Comparison of ENCODE assay signal across 1 cellular context in the genomic region with DNA sequence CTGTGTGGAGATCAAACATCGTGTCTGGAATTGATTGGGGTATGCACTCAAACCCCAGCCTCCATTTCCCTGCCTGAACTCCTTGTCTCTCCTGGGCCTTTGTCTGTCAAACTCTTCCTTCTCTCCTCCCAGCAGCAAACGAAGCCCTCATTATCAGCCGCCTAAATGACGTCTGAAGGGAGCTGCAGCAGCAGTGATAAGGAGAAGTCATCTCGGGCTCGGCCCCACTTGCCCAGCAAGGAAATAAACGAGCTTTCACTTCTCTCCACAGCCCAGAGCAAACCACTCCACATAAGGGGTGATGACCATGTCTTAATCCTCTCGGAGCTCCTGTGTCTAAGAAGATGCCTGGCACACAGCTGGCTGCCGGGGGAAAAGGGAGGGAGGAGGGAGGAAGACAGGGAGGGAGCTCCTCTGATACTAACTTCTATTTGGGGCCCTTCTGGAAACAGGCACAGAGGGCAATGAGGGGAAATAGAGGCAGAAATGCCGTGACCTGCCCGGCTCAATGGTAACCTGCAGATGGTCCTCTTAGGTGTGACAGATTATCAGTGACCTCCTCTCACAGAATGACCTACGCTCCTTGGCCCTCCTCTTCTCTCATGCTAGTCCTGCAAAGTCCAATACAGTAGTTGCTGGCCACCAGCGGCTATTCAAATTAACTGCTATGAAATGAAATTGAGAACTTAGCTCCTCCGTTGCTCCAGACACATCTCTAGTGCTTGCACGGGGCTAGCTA.
TF ChIP-seq lines count a peak whose summit lies in the region.

No MANE protein-coding gene starts in this region.

TF ChIP-seq in K562, 482 proteins besides CTCF, POLR2A, EP300 and RAD21 (continued from another document and continues in another):
- peak; percentile 78 for TF ChIP-seq SMAD4 (CRISPR knock-in tag; conservative IDR thresholded peaks at IDR 0.05)
- peak; percentile 96 for TF ChIP-seq POLR2AphosphoS5 (IDR thresholded peaks at IDR 0.05; ENCODE audit: control insufficient read depth, insufficient read depth, low read depth, low read length)
- peak; percentile 63; the same call in 1 of the 2 replicates for TF ChIP-seq MEF2D (tag; conservative IDR thresholded peaks at IDR 0.05; ENCODE audit: low read depth)
- TF ChIP-seq ZNF384 (IDR thresholded peaks at IDR 0.05; ENCODE audit: low read depth, low read length), result no peak
- TF ChIP-seq GATAD2B (IDR thresholded peaks at IDR 0.05; ENCODE audit: borderline replicate concordance), result no peak; the same call in none of the 2 replicates
- TF ChIP-seq NFE2 (IDR thresholded peaks at IDR 0.05; ENCODE audit: low read depth), result peak; percentile 54; the same call in 1 of the 2 replicates
- no peak for TF ChIP-seq XRCC3 (IDR thresholded peaks at IDR 0.05)
- TF ChIP-seq TEAD2 (tag; IDR thresholded peaks at IDR 0.05), result peak; percentile 43; the same call in 1 of the 2 replicates
- TF ChIP-seq ATF4 (CRISPR knock-in tag; IDR thresholded peaks at IDR 0.05), result no peak
- TF ChIP-seq KLF10 (CRISPR knock-in tag; IDR thresholded peaks at IDR 0.05), result no peak
- TF ChIP-seq BCOR (IDR thresholded peaks at IDR 0.05), result peak; percentile 83
- no peak for TF ChIP-seq ETV6 (IDR thresholded peaks at IDR 0.05; ENCODE audit: borderline replicate concordance in 1 of 2, low read depth in 2 of 2, low read length in 1 of 2)
- no peak for TF ChIP-seq ETV6 (CRISPR knock-in tag; IDR thresholded peaks at IDR 0.05; ENCODE audit: borderline replicate concordance)
- TF ChIP-seq CBX3 (IDR thresholded peaks at IDR 0.05; ENCODE audit: borderline replicate concordance in 1 of 2, low read length in 2 of 2), result peak in 1 of 2 experiments; percentile 78; a peak in 2 of 3 replicates
- TF ChIP-seq ZNF121 (CRISPR knock-in tag; conservative IDR thresholded peaks at IDR 0.05), result no peak
- TF ChIP-seq MCM7 (IDR thresholded peaks at IDR 0.05), result no peak
- TF ChIP-seq TAL1 (IDR thresholded peaks at IDR 0.05), result peak; percentile 95
- TF ChIP-seq TFAM (CRISPR knock-in tag; conservative IDR thresholded peaks at IDR 0.05), result no peak
- peak; percentile 94 for TF ChIP-seq TEAD4 (IDR thresholded peaks at IDR 0.05; ENCODE audit: low read length)
- TF ChIP-seq TEAD4 (CRISPR knock-in tag; IDR thresholded peaks at IDR 0.05; ENCODE audit: borderline replicate concordance), result no peak
- TF ChIP-seq NR2F6 (CRISPR knock-in tag; IDR thresholded peaks at IDR 0.05), result no peak
- no peak for TF ChIP-seq BRF1 (IDR thresholded peaks at IDR 0.05; ENCODE audit: borderline replicate concordance, extremely low read depth, insufficient read length)
- TF ChIP-seq CHCHD3 (CRISPR knock-in tag; IDR thresholded peaks at IDR 0.05), result no peak
- TF ChIP-seq CREB1 (IDR thresholded peaks at IDR 0.05), result peak; percentile 90
- TF ChIP-seq CREB1 (CRISPR knock-in tag; IDR thresholded peaks at IDR 0.05), result peak; percentile 77
- no peak for TF ChIP-seq ZNF134 (CRISPR knock-in tag; conservative IDR thresholded peaks at IDR 0.05)
- peak; percentile 93 for TF ChIP-seq CBFA2T2 (conservative IDR thresholded peaks at IDR 0.05)
- peak; percentile 84 for TF ChIP-seq CXXC5 (CRISPR knock-in tag; IDR thresholded peaks at IDR 0.05)
- TF ChIP-seq HDAC2 (IDR thresholded peaks at IDR 0.05), result peak; percentile 76; the same call in 1 of the 2 replicates
- no peak for TF ChIP-seq POLR3G (IDR thresholded peaks at IDR 0.05; ENCODE audit: extremely low read depth, insufficient read length, insufficient replicate concordance)
- peak; percentile 67 for TF ChIP-seq KHSRP (IDR thresholded peaks at IDR 0.05)
- no peak for TF ChIP-seq MLX (CRISPR knock-in tag; conservative IDR thresholded peaks at IDR 0.05)
- TF ChIP-seq MTA3 (IDR thresholded peaks at IDR 0.05; ENCODE audit: borderline replicate concordance), result peak; percentile 75
- no peak for TF ChIP-seq ZBTB49 (CRISPR knock-in tag; IDR thresholded peaks at IDR 0.05; ENCODE audit: borderline replicate concordance)
- no peak for TF ChIP-seq FOS (IDR thresholded peaks at IDR 0.05; ENCODE audit: extremely low read depth, insufficient read length)
- TF ChIP-seq HMG20B (CRISPR knock-in tag; IDR thresholded peaks at IDR 0.05), result no peak
- peak; percentile 71 for TF ChIP-seq TOE1 (IDR thresholded peaks at IDR 0.05; ENCODE audit: borderline replicate concordance)
- no peak for TF ChIP-seq TOE1 (CRISPR knock-in tag; IDR thresholded peaks at IDR 0.05; ENCODE audit: borderline replicate concordance, low read depth)
- TF ChIP-seq, protein P1, sequence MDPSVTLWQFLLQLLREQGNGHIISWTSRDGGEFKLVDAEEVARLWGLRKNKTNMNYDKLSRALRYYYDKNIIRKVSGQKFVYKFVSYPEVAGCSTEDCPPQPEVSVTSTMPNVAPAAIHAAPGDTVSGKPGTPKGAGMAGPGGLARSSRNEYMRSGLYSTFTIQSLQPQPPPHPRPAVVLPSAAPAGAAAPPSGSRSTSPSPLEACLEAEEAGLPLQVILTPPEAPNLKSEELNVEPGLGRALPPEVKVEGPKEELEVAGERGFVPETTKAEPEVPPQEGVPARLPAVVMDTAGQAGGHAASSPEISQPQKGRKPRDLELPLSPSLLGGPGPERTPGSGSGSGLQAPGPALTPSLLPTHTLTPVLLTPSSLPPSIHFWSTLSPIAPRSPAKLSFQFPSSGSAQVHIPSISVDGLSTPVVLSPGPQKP (CRISPR knock-in tag; IDR thresholded peaks at IDR 0.05), result no peak
- TF ChIP-seq, protein P2, sequence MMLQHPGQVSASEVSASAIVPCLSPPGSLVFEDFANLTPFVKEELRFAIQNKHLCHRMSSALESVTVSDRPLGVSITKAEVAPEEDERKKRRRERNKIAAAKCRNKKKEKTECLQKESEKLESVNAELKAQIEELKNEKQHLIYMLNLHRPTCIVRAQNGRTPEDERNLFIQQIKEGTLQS (IDR thresholded peaks at IDR 0.05), result peak; percentile 57
- TF ChIP-seq, protein P2 (CRISPR knock-in tag; conservative IDR thresholded peaks at IDR 0.05), result 0 out of 2 replicates have a peak, but pooled peaks have one; percentile 41
- TF ChIP-seq ZKSCAN8 (CRISPR knock-in tag; IDR thresholded peaks at IDR 0.05), result peak; percentile 50; the same call in 1 of the 2 replicates
- TF ChIP-seq, protein P3, sequence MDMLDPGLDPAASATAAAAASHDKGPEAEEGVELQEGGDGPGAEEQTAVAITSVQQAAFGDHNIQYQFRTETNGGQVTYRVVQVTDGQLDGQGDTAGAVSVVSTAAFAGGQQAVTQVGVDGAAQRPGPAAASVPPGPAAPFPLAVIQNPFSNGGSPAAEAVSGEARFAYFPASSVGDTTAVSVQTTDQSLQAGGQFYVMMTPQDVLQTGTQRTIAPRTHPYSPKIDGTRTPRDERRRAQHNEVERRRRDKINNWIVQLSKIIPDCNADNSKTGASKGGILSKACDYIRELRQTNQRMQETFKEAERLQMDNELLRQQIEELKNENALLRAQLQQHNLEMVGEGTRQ (CRISPR knock-in tag; IDR thresholded peaks at IDR 0.05), result no peak
- TF ChIP-seq ZNF766 (CRISPR knock-in tag; conservative IDR thresholded peaks at IDR 0.05), result 0 out of 2 replicates have a peak, but pooled peaks have one; percentile 20
- TF ChIP-seq, protein P4, sequence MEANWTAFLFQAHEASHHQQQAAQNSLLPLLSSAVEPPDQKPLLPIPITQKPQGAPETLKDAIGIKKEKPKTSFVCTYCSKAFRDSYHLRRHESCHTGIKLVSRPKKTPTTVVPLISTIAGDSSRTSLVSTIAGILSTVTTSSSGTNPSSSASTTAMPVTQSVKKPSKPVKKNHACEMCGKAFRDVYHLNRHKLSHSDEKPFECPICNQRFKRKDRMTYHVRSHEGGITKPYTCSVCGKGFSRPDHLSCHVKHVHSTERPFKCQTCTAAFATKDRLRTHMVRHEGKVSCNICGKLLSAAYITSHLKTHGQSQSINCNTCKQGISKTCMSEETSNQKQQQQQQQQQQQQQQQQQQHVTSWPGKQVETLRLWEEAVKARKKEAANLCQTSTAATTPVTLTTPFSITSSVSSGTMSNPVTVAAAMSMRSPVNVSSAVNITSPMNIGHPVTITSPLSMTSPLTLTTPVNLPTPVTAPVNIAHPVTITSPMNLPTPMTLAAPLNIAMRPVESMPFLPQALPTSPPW (CRISPR knock-in tag; IDR thresholded peaks at IDR 0.05), result peak; percentile 92
- TF ChIP-seq, protein P5, sequence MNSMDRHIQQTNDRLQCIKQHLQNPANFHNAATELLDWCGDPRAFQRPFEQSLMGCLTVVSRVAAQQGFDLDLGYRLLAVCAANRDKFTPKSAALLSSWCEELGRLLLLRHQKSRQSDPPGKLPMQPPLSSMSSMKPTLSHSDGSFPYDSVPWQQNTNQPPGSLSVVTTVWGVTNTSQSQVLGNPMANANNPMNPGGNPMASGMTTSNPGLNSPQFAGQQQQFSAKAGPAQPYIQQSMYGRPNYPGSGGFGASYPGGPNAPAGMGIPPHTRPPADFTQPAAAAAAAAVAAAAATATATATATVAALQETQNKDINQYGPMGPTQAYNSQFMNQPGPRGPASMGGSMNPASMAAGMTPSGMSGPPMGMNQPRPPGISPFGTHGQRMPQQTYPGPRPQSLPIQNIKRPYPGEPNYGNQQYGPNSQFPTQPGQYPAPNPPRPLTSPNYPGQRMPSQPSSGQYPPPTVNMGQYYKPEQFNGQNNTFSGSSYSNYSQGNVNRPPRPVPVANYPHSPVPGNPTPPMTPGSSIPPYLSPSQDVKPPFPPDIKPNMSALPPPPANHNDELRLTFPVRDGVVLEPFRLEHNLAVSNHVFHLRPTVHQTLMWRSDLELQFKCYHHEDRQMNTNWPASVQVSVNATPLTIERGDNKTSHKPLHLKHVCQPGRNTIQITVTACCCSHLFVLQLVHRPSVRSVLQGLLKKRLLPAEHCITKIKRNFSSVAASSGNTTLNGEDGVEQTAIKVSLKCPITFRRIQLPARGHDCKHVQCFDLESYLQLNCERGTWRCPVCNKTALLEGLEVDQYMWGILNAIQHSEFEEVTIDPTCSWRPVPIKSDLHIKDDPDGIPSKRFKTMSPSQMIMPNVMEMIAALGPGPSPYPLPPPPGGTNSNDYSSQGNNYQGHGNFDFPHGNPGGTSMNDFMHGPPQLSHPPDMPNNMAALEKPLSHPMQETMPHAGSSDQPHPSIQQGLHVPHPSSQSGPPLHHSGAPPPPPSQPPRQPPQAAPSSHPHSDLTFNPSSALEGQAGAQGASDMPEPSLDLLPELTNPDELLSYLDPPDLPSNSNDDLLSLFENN (IDR thresholded peaks at IDR 0.05; ENCODE audit: low read depth in 2 of 2, low read length in 2 of 2), result peak; percentile 48 to 91; a peak in 2 of 4 replicates
- TF ChIP-seq, protein P6, sequence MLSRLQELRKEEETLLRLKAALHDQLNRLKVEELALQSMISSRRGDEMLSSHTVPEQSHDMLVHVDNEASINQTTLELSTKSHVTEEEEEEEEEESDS (CRISPR knock-in tag; IDR thresholded peaks at IDR 0.05), result no peak
- TF ChIP-seq ZBTB2 (IDR thresholded peaks at IDR 0.05), result peak; percentile 71; the same call in 1 of the 2 replicates
- peak; percentile 72; the same call in 1 of the 2 replicates for TF ChIP-seq JUN (IDR thresholded peaks at IDR 0.05; ENCODE audit: borderline replicate concordance, low read depth, low read length)
- TF ChIP-seq JUN (CRISPR knock-in tag; IDR thresholded peaks at IDR 0.05; ENCODE audit: borderline replicate concordance), result no peak
- TF ChIP-seq BRD9 (IDR thresholded peaks at IDR 0.05; ENCODE audit: low read depth, partially characterized antibody), result no peak
- no peak for TF ChIP-seq NR2C1 (IDR thresholded peaks at IDR 0.05)
- 0 out of 2 replicates have a peak, but pooled peaks have one; percentile 40 for TF ChIP-seq NR2C1 (tag; IDR thresholded peaks at IDR 0.05)
- TF ChIP-seq NR3C1 (CRISPR knock-in tag; IDR thresholded peaks at IDR 0.05), result no peak
- TF ChIP-seq THRAP3 (IDR thresholded peaks at IDR 0.05; ENCODE audit: borderline replicate concordance), result no peak
- TF ChIP-seq CCNT2 (IDR thresholded peaks at IDR 0.05; ENCODE audit: borderline replicate concordance, extremely low read depth, insufficient read length, low read depth, low read length), result no peak
- TF ChIP-seq MAFG (tag; conservative IDR thresholded peaks at IDR 0.05), result no peak; the same call in 1 of the 2 replicates
- TF ChIP-seq XRCC5 (IDR thresholded peaks at IDR 0.05; ENCODE audit: low read depth, low read length), result 0 out of 2 replicates have a peak, but pooled peaks have one; percentile 68
